In genomic region chr4:7824218-7824617, GRCh38 we compare ENCODE assay signal across 12 cellular contexts.
DNase-seq lines count a peak whose midpoint lies in the region; ATAC-seq and TF ChIP-seq lines count a peak whose summit lies in the region.
"Had no signal": no experiment of that assay in that cellular context is flagged by ENCODE, and none has a peak within 500 bp of the region (broad histone marks: within the 10 kb centered on the region; RNA-seq: fewer than 3 reads in every experiment).

No MANE protein-coding gene starts in this region.

- H3K27ac ChIP-seq in AG04450 (ENCODE audit: low read depth, low read length) = peak overlapping the region; percentile 48
- H3K27ac ChIP-seq in SK-N-SH (ENCODE audit: low read depth in 2 of 2, low read length in 1 of 2) = peak overlapping the region; percentile 98 to 99; a peak in 3 of 4 replicates
- no peak overlapping the region for H3K27ac ChIP-seq in fibroblast of lung (ENCODE audit: insufficient read depth, low read length)
- H3K27ac ChIP-seq in osteoblast (ENCODE audit: low read depth, low read length) = peak overlapping the region; percentile 73

- H3K79me2 ChIP-seq in SK-N-SH (ENCODE audit: insufficient read depth) = peaks cover 97% of the 10 kb centered on the region
- H3K79me2 ChIP-seq in fibroblast of lung (ENCODE audit: control insufficient read depth, insufficient read depth, low read length) = peaks cover 2% of the 10 kb centered on the region
- peaks cover 82% of the 10 kb centered on the region for H3K79me2 ChIP-seq in osteoblast (ENCODE audit: insufficient read depth, low read length)

- peaks cover 34% of the 10 kb centered on the region for H3F3A ChIP-seq in SK-N-SH (replicated peaks; ENCODE audit: insufficient read depth)

- POLR2A ChIA-PET in AG04450 (lab: Yijun Ruan, JAX) (no interaction called here), SK-N-SH (lab: Yijun Ruan, JAX) (no interaction called here)

- H2AFZ ChIP-seq in SK-N-SH (ENCODE audit: low read depth) = no peak overlapping the region
- H2AFZ ChIP-seq in fibroblast of lung (ENCODE audit: low read length) = no peak overlapping the region
- H2AFZ ChIP-seq in osteoblast (ENCODE audit: low read length) = no peak overlapping the region

- WGBS in SK-N-SH (ENCODE audit: low lambda C conversion rate) = 57% methylated on average over 5 of the region's 5 CpGs

- no peak overlapping the region for H3K9ac ChIP-seq in SK-N-SH
- no peak overlapping the region for H3K9ac ChIP-seq in fibroblast of lung (ENCODE audit: insufficient read depth, low read length)

- H3K4me3 ChIP-seq in AG04450 (ENCODE audit: low read depth, low read length) = no peak overlapping the region
- H3K4me3 ChIP-seq in SK-N-SH (ENCODE audit: low read depth in 2 of 2, low read length in 1 of 2) = no peak overlapping the region
- H3K4me3 ChIP-seq in fibroblast of lung (replicated peaks in 1 of 4; ENCODE audit: control extremely low read depth in 1 of 4, insufficient read depth in 1 of 4, low read depth in 3 of 4, low read length in 4 of 4) = no peak overlapping the region
- H3K4me3 ChIP-seq in osteoblast (ENCODE audit: insufficient read depth, low read length) = no peak overlapping the region

- H3K36me3 ChIP-seq in SK-N-SH (replicated peaks in 1 of 2; ENCODE audit: control insufficient read depth in 1 of 2, insufficient read depth in 2 of 2, low read length in 1 of 2) (peaks cover 36 to 64% of the 10 kb centered on the region in 2 experiments), fibroblast of lung (ENCODE audit: control insufficient read depth, insufficient read depth, low read length) (peaks cover 4% of the 10 kb centered on the region), osteoblast (ENCODE audit: insufficient read depth, low read length) (peaks cover 85% of the 10 kb centered on the region)

- no peak for TF ChIP-seq RAD21 in SK-N-SH (IDR thresholded peaks at IDR 0.05; ENCODE audit: low read length)

- H3K4me1 ChIP-seq in SK-N-SH (ENCODE audit: control insufficient read depth in 1 of 2, insufficient read depth in 2 of 2, low read depth in 1 of 2, low read length in 1 of 2) (peaks cover 34 to 79% of the 10 kb centered on the region in 2 experiments), fibroblast of lung (ENCODE audit: control insufficient read depth, extremely low read depth, insufficient read depth, low read length) (peaks cover 26% of the 10 kb centered on the region), osteoblast (ENCODE audit: insufficient read depth, low read length) (peaks cover 79% of the 10 kb centered on the region)

- CTCF ChIA-PET in AG04450 (lab: Charles Lee) (no interaction called here), SK-N-SH (lab: Yijun Ruan, JAX) (interaction anchor here (0.8 to 17.8 kb wide), 7 partner anchors 19 to 162 kb away, joined by 3 to 228 read pairs (median 5); no protein-coding TSS in a partner anchor)

- H4K20me1 ChIP-seq in SK-N-SH (ENCODE audit: insufficient read depth) (no peaks in the 10 kb centered on the region), fibroblast of lung (ENCODE audit: control insufficient read depth, extremely low read depth, insufficient read depth, low read length) (no peaks in the 10 kb centered on the region), osteoblast (ENCODE audit: insufficient read depth, low read length) (no peaks in the 10 kb centered on the region)

- TF ChIP-seq EP300 in SK-N-SH (IDR thresholded peaks at IDR 0.05; ENCODE audit: borderline replicate concordance in 1 of 2, low read depth in 1 of 2, low read length in 1 of 2) = peak in 1 of 2 experiments; percentile 70; a peak in 2 of 4 replicates

- H3K9me2 ChIP-seq in SK-N-SH = no peaks in the 10 kb centered on the region

- no peak for DNase-seq in AG04450 (ENCODE audit: low read depth, low spot score)
- no peak for DNase-seq in SK-N-SH
- DNase-seq in fibroblast of lung (ENCODE audit: low read depth in 2 of 2) = peak; percentile 55 to 95
- DNase-seq in osteoblast (ENCODE audit: insufficient read length, low spot score, missing footprints) = no peak
- no peak for DNase-seq in GM13976 (ENCODE audit: low spot score)
- DNase-seq in NCI-H82 treated with DMSO at 0.1 percent for 48 hours (lab: John Stamatoyannopoulos, UW; ENCODE audit: unreplicated experiment) = no peak
- DNase-seq in activated T-cell treated with anti-CD3 and anti-CD28 coated beads, Interleukin-2, amount 50 U/mL, for 48 hours = no peak
- DNase-seq: activated CD4-positive, alpha-beta memory T cell treated with anti-CD3 and anti-CD28 coated beads for 36 hours; effector CD4-positive, alpha-beta T cell; NCI-H2107; stimulated activated naive CD4-positive, alpha-beta T cell treated with Interleukin-2 at 50 U/mL for 16 hours had no signal

- TF ChIP-seq CTCF in AG04450 (IDR thresholded peaks at IDR 0.05; ENCODE audit: low read depth, low read length) (no peak), SK-N-SH (IDR thresholded peaks at IDR 0.05) (no peak), fibroblast of lung (conservative IDR thresholded peaks at IDR 0.05 in 1 of 2, IDR thresholded peaks at IDR 0.05 in 1 of 2; ENCODE audit: low read depth in 1 of 2, low read length in 2 of 2) (no peak), osteoblast (IDR thresholded peaks at IDR 0.05; ENCODE audit: extremely low read depth, low read depth, low read length) (no peak), GM13976 (IDR thresholded peaks at IDR 0.05; ENCODE audit: borderline replicate concordance, control extremely low read depth, extremely low read depth, insufficient read depth, missing control alignments) (no peak)

- H3K27me3 ChIP-seq in AG04450 (ENCODE audit: control insufficient read depth, insufficient read depth, low read length) (no peaks in the 10 kb centered on the region), SK-N-SH (ENCODE audit: insufficient read depth) (no peaks in the 10 kb centered on the region), fibroblast of lung (ENCODE audit: control insufficient read depth, insufficient read depth, low read length) (no peaks in the 10 kb centered on the region), osteoblast (ENCODE audit: insufficient read depth, low read length) (no peaks in the 10 kb centered on the region)

- H3K9me3 ChIP-seq in AG04450 (ENCODE audit: control insufficient read depth, insufficient read depth, low read length) = no peaks in the 10 kb centered on the region
- H3K9me3 ChIP-seq in SK-N-SH = no peaks in the 10 kb centered on the region
- H3K9me3 ChIP-seq in fibroblast of lung (ENCODE audit: control insufficient read depth, insufficient read depth, low read depth, low read length) = no peaks in the 10 kb centered on the region
- no peaks in the 10 kb centered on the region for H3K9me3 ChIP-seq in osteoblast (ENCODE audit: low read depth, low read length)

- in situ Hi-C loops in GM13976 (cut with MboI; ENCODE audit: low sequenced_read_pairs, unreplicated experiment) = no loop called here

- no peak for ATAC-seq in GM21423 (IDR thresholded peaks at IDR 0.05; ENCODE audit: unreplicated experiment)

- H3K4me2 ChIP-seq in SK-N-SH = no peak overlapping the region
- H3K4me2 ChIP-seq in fibroblast of lung (ENCODE audit: extremely low read depth, insufficient read depth, low read length) = no peak overlapping the region
- peak overlapping the region; percentile 4 for H3K4me2 ChIP-seq in osteoblast (ENCODE audit: insufficient read depth, low read length)

TF ChIP-seq in SK-N-SH, 30 proteins besides CTCF, POLR2A, EP300 and RAD21:
- TF ChIP-seq POLR2AphosphoS5 (IDR thresholded peaks at IDR 0.05; ENCODE audit: low read depth, low read length) (peak; percentile 30; the same call in 1 of the 2 replicates), ELF1 (IDR thresholded peaks at IDR 0.05) (no peak), TCF12 (IDR thresholded peaks at IDR 0.05) (peak; percentile 31; the same call in 1 of the 2 replicates)

Comparison
In these comparisons a context has a peak if more than half of its experiments do, and no peak if none do; other contexts are left out.
1. DNase-seq: peak in fibroblast of lung (2 of 2); none in AG04450 (single experiment), SK-N-SH (single experiment), osteoblast (single experiment), GM13976 (single experiment), NCI-H82 treated with DMSO at 0.1 percent for 48 hours (single experiment) and activated T-cell treated with anti-CD3 and anti-CD28 coated beads, Interleukin-2, amount 50 U/mL, for 48 hours (0 of 2).